16 cellular contexts compared by ENCODE assay signal in genomic region chr19:34287676-34288140, GRCh38.
"Had no signal": no experiment of that assay in that cellular context is flagged by ENCODE, and none has a peak within 500 bp of the region (broad histone marks: within the 10 kb centered on the region; RNA-seq: fewer than 3 reads in every experiment).

No MANE protein-coding gene starts in this region.

- H3K27ac Mint-ChIP-seq: activated CD4-positive, alpha-beta T cell treated with anti-CD3 and anti-CD28 coated beads, Interleukin-2, amount 10 ng/mL, durations not matched to agents 7 days and 5 days had no signal

- H3K4me3 ChIP-seq: ascending aorta, colonic mucosa, gastroesophageal sphincter, heart left ventricle, prostate gland, right atrium auricular region, upper lobe of right lung had no signal

- ATAC-seq: gastroesophageal sphincter, upper lobe of right lung had no signal

- H3K4me1 ChIP-seq: colonic mucosa, prostate gland had no signal

- H3K27me3 ChIP-seq: ascending aorta, colonic mucosa, gastroesophageal sphincter, heart left ventricle, right atrium auricular region, upper lobe of right lung had no signal

- H3K36me3 ChIP-seq: colonic mucosa, gastroesophageal sphincter, prostate gland, upper lobe of right lung had no signal

- DNase-seq: activated CD4-positive, alpha-beta T cell treated with anti-CD3 and anti-CD28 coated beads, Interleukin-2, amount 10 ng/mL, durations not matched to agents 7 days and 5 days; activated CD4-positive, CD25-positive, alpha-beta regulatory T cell; activated naive CD4-positive, alpha-beta T cell; colonic mucosa; heart left ventricle; kidney; mesenchymal stem cell; T-helper 1 cell; T-helper 9 cell; upper lobe of right lung had no signal

- H3K4me3 Mint-ChIP-seq: activated CD4-positive, alpha-beta T cell treated with anti-CD3 and anti-CD28 coated beads, Interleukin-2, amount 10 ng/mL, durations not matched to agents 7 days and 5 days; central memory CD8-positive, alpha-beta T cell had no signal

- H3K9me3 Mint-ChIP-seq: central memory CD8-positive, alpha-beta T cell had no signal

- H3K27me3 Mint-ChIP-seq: activated CD4-positive, alpha-beta T cell treated with anti-CD3 and anti-CD28 coated beads, Interleukin-2, amount 10 ng/mL, durations not matched to agents 7 days and 5 days; central memory CD8-positive, alpha-beta T cell; naive thymus-derived CD8-positive, alpha-beta T cell had no signal

- H3K9me3 ChIP-seq: ascending aorta, colonic mucosa, gastroesophageal sphincter, prostate gland, upper lobe of right lung had no signal

- H3K27ac ChIP-seq: ascending aorta, colonic mucosa, gastroesophageal sphincter, heart left ventricle, prostate gland, right atrium auricular region, upper lobe of right lung had no signal
